ENCODE assay signal across 22 cellular contexts in genomic region chr10:34759837-34760215, GRCh38.
"Had no signal": no experiment of that assay in that cellular context is flagged by ENCODE, and none has a peak within 500 bp of the region (broad histone marks: within the 10 kb centered on the region; RNA-seq: fewer than 3 reads in every experiment).

No MANE protein-coding gene starts in this region.

- DNase-seq: activated CD4-positive, alpha-beta T cell treated with anti-CD3 and anti-CD28 coated beads, Interleukin-2, amount 50 U/mL, for 48 hours; activated CD8-positive, alpha-beta memory T cell treated with anti-CD3 and anti-CD28 coated beads, Interleukin-2, amount 10 ng/mL, durations not matched to agents 7 days and 5 days; activated naive CD4-positive, alpha-beta T cell; activated naive CD8-positive, alpha-beta T cell treated with anti-CD3 and anti-CD28 coated beads for 36 hours; activated T-cell treated with anti-CD3 and anti-CD28 coated beads, Interleukin-2, amount 50 U/mL, for 1 hour; amniotic stem cell; islet precursor cell; nucleus accumbens; posterior cingulate gyrus; stimulated activated CD4-positive, alpha-beta T cell treated with anti-CD3 and anti-CD28 coated beads, Interleukin-2, amount 100 ng/mL, for 48 hours; T-helper 2 cell; WERI-Rb-1 had no signal

- ATAC-seq: activated CD8-positive, alpha-beta memory T cell treated with anti-CD3 and anti-CD28 coated beads, Interleukin-2, amount 10 ng/mL, durations not matched to agents 7 days and 5 days; activated T-helper 17 cell treated with anti-CD3 and anti-CD28 coated beads, Interleukin-2, amount 50 U/mL, for 72 hours had no signal

- H3K4me3 ChIP-seq: coronary artery, esophagus muscularis mucosa, hepatocyte, lung, vagina had no signal

- H3K4me1 Mint-ChIP-seq: activated T-helper 17 cell treated with anti-CD3 and anti-CD28 coated beads, Interleukin-2, amount 50 U/mL, for 72 hours; central memory CD8-positive, alpha-beta T cell had no signal

- H3K9me3 Mint-ChIP-seq: activated T-helper 17 cell treated with anti-CD3 and anti-CD28 coated beads, Interleukin-2, amount 50 U/mL, for 72 hours; central memory CD8-positive, alpha-beta T cell; nephron had no signal

- H3K27ac ChIP-seq: coronary artery, esophagus muscularis mucosa, vagina, WERI-Rb-1 had no signal

- H3K9me3 ChIP-seq: esophagus muscularis mucosa, vagina had no signal

- H3K4me2 ChIP-seq: hepatocyte had no signal

- H3K36me3 Mint-ChIP-seq: activated CD8-positive, alpha-beta memory T cell treated with anti-CD3 and anti-CD28 coated beads, Interleukin-2, amount 10 ng/mL, durations not matched to agents 7 days and 5 days; activated naive CD8-positive, alpha-beta T cell treated with anti-CD3 and anti-CD28 coated beads for 36 hours; mesothelial cell of epicardium had no signal

- H3K4me3 Mint-ChIP-seq: activated CD8-positive, alpha-beta memory T cell treated with anti-CD3 and anti-CD28 coated beads, Interleukin-2, amount 10 ng/mL, durations not matched to agents 7 days and 5 days; activated naive CD8-positive, alpha-beta T cell treated with anti-CD3 and anti-CD28 coated beads for 36 hours; activated T-helper 17 cell treated with anti-CD3 and anti-CD28 coated beads, Interleukin-2, amount 50 U/mL, for 72 hours; central memory CD8-positive, alpha-beta T cell; mesothelial cell of epicardium; nephron; stimulated activated naive CD8-positive, alpha-beta T cell treated with anti-CD3 and anti-CD28 coated beads, Interleukin-15, Interleukin-2, amounts not matched to agents 100 ng/mL and 50 ng/mL, for 24 hours had no signal

- H3K27me3 Mint-ChIP-seq: activated CD8-positive, alpha-beta memory T cell treated with anti-CD3 and anti-CD28 coated beads, Interleukin-2, amount 10 ng/mL, durations not matched to agents 7 days and 5 days had no signal

- H3K27ac Mint-ChIP-seq: activated CD8-positive, alpha-beta memory T cell treated with anti-CD3 and anti-CD28 coated beads, Interleukin-2, amount 10 ng/mL, durations not matched to agents 7 days and 5 days; activated naive CD8-positive, alpha-beta T cell treated with anti-CD3 and anti-CD28 coated beads for 36 hours; activated T-helper 17 cell treated with anti-CD3 and anti-CD28 coated beads, Interleukin-2, amount 50 U/mL, for 72 hours; mesothelial cell of epicardium; nephron; stimulated activated naive CD8-positive, alpha-beta T cell treated with anti-CD3 and anti-CD28 coated beads, Interleukin-15, Interleukin-2, amounts not matched to agents 100 ng/mL and 50 ng/mL, for 24 hours had no signal
